ENCODE assay signal across 18 cellular contexts in the genomic region with DNA sequence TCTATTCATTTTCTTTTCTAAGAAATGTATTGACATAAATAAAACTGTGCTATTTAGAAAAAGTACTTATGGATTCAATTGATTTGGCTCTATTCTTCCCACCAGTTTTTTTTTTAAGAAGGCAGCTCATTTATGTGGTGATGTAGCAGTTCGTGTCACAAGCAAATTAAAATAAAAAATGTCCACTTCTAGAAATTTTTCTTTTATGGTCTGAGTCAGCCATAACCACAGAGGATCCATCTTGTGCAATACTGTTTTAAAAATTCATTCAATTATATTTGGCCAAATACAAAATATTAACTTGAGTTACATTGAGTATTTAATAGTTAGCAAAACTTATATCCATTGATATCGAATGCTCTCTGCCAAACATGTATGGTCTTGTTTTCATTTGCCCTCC.
DNase-seq lines count a peak whose midpoint lies in the region; TF ChIP-seq lines count a peak whose summit lies in the region.
"Had no signal": no experiment of that assay in that cellular context is flagged by ENCODE, and none has a peak within 500 bp of the region (broad histone marks: within the 10 kb centered on the region; RNA-seq: fewer than 3 reads in every experiment).

No MANE protein-coding gene starts in this region.

- H3K4me3 ChIP-seq in AG10803 (ENCODE audit: low read length) (no peak overlapping the region), choroid plexus epithelial cell (ENCODE audit: low read depth, low read length) (no peak overlapping the region)
- H3K4me3 ChIP-seq: cardiac muscle cell, heart left ventricle, right atrium auricular region had no signal

- no peaks in the 10 kb centered on the region for H3K27me3 Mint-ChIP-seq in mesothelial cell of epicardium (ENCODE audit: low read depth)
- H3K27me3 Mint-ChIP-seq: activated CD8-positive, alpha-beta memory T cell treated with anti-CD3 and anti-CD28 coated beads, Interleukin-2, amount 10 ng/mL, durations not matched to agents 7 days and 5 days; activated naive CD8-positive, alpha-beta T cell treated with anti-CD3 and anti-CD28 coated beads, Interleukin-2, amount 50 U/mL, for 24 hours had no signal

- TF ChIP-seq CTCF in AG10803 (conservative IDR thresholded peaks at IDR 0.05; ENCODE audit: low read length) (no peak), choroid plexus epithelial cell (conservative IDR thresholded peaks at IDR 0.05; ENCODE audit: low read depth, low read length) (no peak), mesothelial cell of epicardium (IDR thresholded peaks at IDR 0.05; ENCODE audit: unreplicated experiment) (no peak), GM13976 (IDR thresholded peaks at IDR 0.05; ENCODE audit: borderline replicate concordance, control extremely low read depth, extremely low read depth, insufficient read depth, missing control alignments) (no peak)

- H3K9me3 Mint-ChIP-seq in mesothelial cell of epicardium = peaks cover 4% of the 10 kb centered on the region

- no peak overlapping the region for H3K4me3 Mint-ChIP-seq in mesothelial cell of epicardium
- H3K4me3 Mint-ChIP-seq: activated CD8-positive, alpha-beta memory T cell treated with anti-CD3 and anti-CD28 coated beads, Interleukin-2, amount 10 ng/mL, durations not matched to agents 7 days and 5 days; activated naive CD8-positive, alpha-beta T cell treated with anti-CD3 and anti-CD28 coated beads, Interleukin-2, amount 50 U/mL, for 24 hours; immature natural killer cell had no signal

- H3K36me3 Mint-ChIP-seq in mesothelial cell of epicardium = peaks cover 4% of the 10 kb centered on the region
- H3K36me3 Mint-ChIP-seq: activated CD8-positive, alpha-beta memory T cell treated with anti-CD3 and anti-CD28 coated beads, Interleukin-2, amount 10 ng/mL, durations not matched to agents 7 days and 5 days had no signal

- in situ Hi-C loops in GM13976 (cut with MboI; ENCODE audit: low sequenced_read_pairs, unreplicated experiment) = no loop called here

- DNase-seq in AG10803 (ENCODE audit: low read depth) = peak; percentile 84
- DNase-seq in HS-5 (ENCODE audit: low read depth) = peak; percentile 34
- DNase-seq in choroid plexus epithelial cell (ENCODE audit: low read depth) = peak; percentile 53
- no peak for DNase-seq in mesothelial cell of epicardium (ENCODE audit: low spot score in 2 of 2, unreplicated experiment in 2 of 2)
- no peak for DNase-seq in DMS153 (lab: John Stamatoyannopoulos, UW)
- no peak for DNase-seq in CD1c-positive myeloid dendritic cell (ENCODE audit: extremely low spot score)
- no peak for DNase-seq in hypothalamus (lab: John Stamatoyannopoulos, UW)
- no peak for DNase-seq in GM13976 (ENCODE audit: low spot score)
- DNase-seq: activated CD8-positive, alpha-beta memory T cell treated with anti-CD3 and anti-CD28 coated beads, Interleukin-2, amount 10 ng/mL, durations not matched to agents 7 days and 5 days; activated naive CD8-positive, alpha-beta T cell treated with anti-CD3 and anti-CD28 coated beads, Interleukin-2, amount 50 U/mL, for 24 hours; AML-193; GOT3; heart left ventricle; immature natural killer cell; NCI-H446; nucleus accumbens had no signal

- H3K4me1 Mint-ChIP-seq in mesothelial cell of epicardium = peaks cover 53% of the 10 kb centered on the region
- H3K4me1 Mint-ChIP-seq: activated CD8-positive, alpha-beta memory T cell treated with anti-CD3 and anti-CD28 coated beads, Interleukin-2, amount 10 ng/mL, durations not matched to agents 7 days and 5 days; activated naive CD8-positive, alpha-beta T cell treated with anti-CD3 and anti-CD28 coated beads, Interleukin-2, amount 50 U/mL, for 24 hours; immature natural killer cell had no signal

- H3K27ac Mint-ChIP-seq in mesothelial cell of epicardium = peak overlapping the region; percentile 8
- H3K27ac Mint-ChIP-seq: activated CD8-positive, alpha-beta memory T cell treated with anti-CD3 and anti-CD28 coated beads, Interleukin-2, amount 10 ng/mL, durations not matched to agents 7 days and 5 days; activated naive CD8-positive, alpha-beta T cell treated with anti-CD3 and anti-CD28 coated beads, Interleukin-2, amount 50 U/mL, for 24 hours; immature natural killer cell had no signal

Comparison
In these comparisons a context has a peak if more than half of its experiments do, and no peak if none do; other contexts are left out.
1. DNase-seq: peak in AG10803 (single experiment), HS-5 (single experiment) and choroid plexus epithelial cell (single experiment); none in mesothelial cell of epicardium (0 of 2), DMS153 (single experiment), CD1c-positive myeloid dendritic cell (single experiment), hypothalamus (0 of 51) and GM13976 (single experiment).